Comparison of ENCODE assay signal across 1 cellular context in the genomic region with DNA sequence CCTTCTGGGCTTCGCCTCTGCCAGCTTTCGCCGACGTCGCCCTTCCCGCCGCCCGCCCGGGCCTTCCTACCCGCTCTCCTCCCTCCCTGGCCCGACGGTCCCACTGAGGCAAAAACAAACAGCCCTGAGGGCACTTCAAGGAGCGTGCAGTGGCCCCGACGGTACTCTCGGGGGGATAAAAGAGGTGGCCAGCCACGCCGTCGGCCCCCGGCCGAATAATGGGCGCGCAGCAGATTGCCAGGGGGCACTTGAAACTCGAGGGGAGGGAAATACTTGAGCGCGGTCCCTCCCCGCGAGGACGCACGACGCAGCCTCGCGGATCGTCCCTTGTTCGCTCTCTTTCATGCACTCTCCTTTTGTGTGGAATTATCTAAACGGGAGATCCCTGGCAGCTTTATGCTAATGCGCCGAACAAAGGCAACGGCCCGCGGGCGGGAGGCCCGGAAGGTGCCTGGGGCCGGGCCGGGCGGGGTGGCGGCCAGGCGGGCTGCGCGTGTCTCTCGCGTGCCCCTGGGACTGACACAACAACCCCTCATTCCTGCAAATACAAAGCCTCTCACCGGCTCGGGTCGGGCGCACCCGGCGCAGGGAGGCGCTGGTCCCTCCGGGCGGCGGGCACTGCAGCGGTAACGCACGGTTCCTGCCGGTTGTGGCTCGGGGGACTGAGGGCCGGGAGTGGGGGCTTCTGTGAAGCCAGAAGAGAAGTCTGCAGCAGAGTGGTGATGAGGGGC.
TF ChIP-seq lines count a peak whose summit lies in the region.

No MANE protein-coding gene starts in this region.

TF ChIP-seq in H1, 55 proteins besides CTCF, POLR2A, EP300 and RAD21:
- TF ChIP-seq RNF2 (IDR thresholded peaks at IDR 0.05; ENCODE audit: borderline replicate concordance, low read depth, low read length, missing control alignments, poor library complexity, severe bottlenecking) (peak; percentile 36), CBX5 (IDR thresholded peaks at IDR 0.05; ENCODE audit: low read depth, low read length) (no peak), HDAC6 (IDR thresholded peaks at IDR 0.05; ENCODE audit: low read depth, low read length) (no peak), POLR2AphosphoS5 (IDR thresholded peaks at IDR 0.05; ENCODE audit: low read depth, low read length) (no peak; the same call in 1 of the 2 replicates), SUZ12 (IDR thresholded peaks at IDR 0.05; ENCODE audit: low read length) (peak; percentile 18), CTBP2 (IDR thresholded peaks at IDR 0.05; ENCODE audit: borderline replicate concordance, insufficient read depth, insufficient read length, low read length) (peak; percentile 88), ZNF274 (IDR thresholded peaks at IDR 0.05; ENCODE audit: borderline replicate concordance, extremely low read depth, low read length) (no peak), RFX5 (IDR thresholded peaks at IDR 0.05; ENCODE audit: borderline replicate concordance, low read depth, low read length) (no peak), KDM1A (IDR thresholded peaks at IDR 0.05; ENCODE audit: borderline replicate concordance, low read length) (no peak), SP4 (IDR thresholded peaks at IDR 0.05; ENCODE audit: low read length) (no peak), FOSL1 (IDR thresholded peaks at IDR 0.05; ENCODE audit: insufficient read depth, low read depth, low read length) (no peak), JUND (IDR thresholded peaks at IDR 0.05; ENCODE audit: low read length) (no peak), TBP (IDR thresholded peaks at IDR 0.05; ENCODE audit: low read depth, low read length) (no peak), NRF1 (IDR thresholded peaks at IDR 0.05; ENCODE audit: low read depth, low read length) (no peak), TAF1 (IDR thresholded peaks at IDR 0.05; ENCODE audit: low read depth, low read length) (no peak), HDAC2 (IDR thresholded peaks at IDR 0.05; ENCODE audit: borderline replicate concordance in 1 of 2, low read depth in 2 of 2, low read length in 2 of 2) (no peak; a peak in 1 of 4 replicates), YY1 (IDR thresholded peaks at IDR 0.05; ENCODE audit: low read depth, low read length) (no peak), EZH2 (IDR thresholded peaks at IDR 0.05; ENCODE audit: low read depth, low read length, severe bottlenecking) (peak; percentile 87), TCF12 (IDR thresholded peaks at IDR 0.05; ENCODE audit: low read depth, low read length) (0 out of 2 replicates have a peak, but pooled peaks have one; percentile 6), BRCA1 (IDR thresholded peaks at IDR 0.05; ENCODE audit: low read depth, low read length) (no peak), EGR1 (IDR thresholded peaks at IDR 0.05; ENCODE audit: borderline replicate concordance, low read depth, low read length) (no peak), SP1 (IDR thresholded peaks at IDR 0.05; ENCODE audit: low read depth, low read length) (no peak), ASH2L (IDR thresholded peaks at IDR 0.05; ENCODE audit: low read length) (no peak), SAP30 (IDR thresholded peaks at IDR 0.05; ENCODE audit: insufficient read depth, insufficient replicate concordance, low read length) (no peak), JUN (IDR thresholded peaks at IDR 0.05; ENCODE audit: low read depth, low read length) (no peak), SIRT6 (IDR thresholded peaks at IDR 0.05; ENCODE audit: low read length) (no peak), PHF8 (conservative IDR thresholded peaks at IDR 0.05; ENCODE audit: low read depth, low read length) (no peak), TEAD4 (IDR thresholded peaks at IDR 0.05; ENCODE audit: low read depth, low read length) (0 out of 2 replicates have a peak, but pooled peaks have one; percentile 22), CBX8 (IDR thresholded peaks at IDR 0.05; ENCODE audit: borderline replicate concordance, low read depth, low read length) (no peak), TAF7 (optimal IDR thresholded peaks at IDR 0.05; ENCODE audit: borderline replicate concordance, low read depth, low read length) (no peak), MAFK (IDR thresholded peaks at IDR 0.05; ENCODE audit: low read depth, low read length) (no peak), RBBP5 (IDR thresholded peaks at IDR 0.05; ENCODE audit: borderline replicate concordance, low read depth, low read length) (0 out of 2 replicates have a peak, but pooled peaks have one; percentile 54), SP2 (IDR thresholded peaks at IDR 0.05; ENCODE audit: low read length) (no peak), GTF2F1 (IDR thresholded peaks at IDR 0.05; ENCODE audit: borderline replicate concordance, low read depth, low read length) (no peak), KDM4A (IDR thresholded peaks at IDR 0.05; ENCODE audit: low read depth, low read length, severe bottlenecking) (peak; percentile 47), CREB1 (IDR thresholded peaks at IDR 0.05) (no peak), BCL11A (IDR thresholded peaks at IDR 0.05; ENCODE audit: low read depth in 2 of 2, low read length in 2 of 2) (no peak), CHD2 (IDR thresholded peaks at IDR 0.05; ENCODE audit: low read length) (no peak)
- TF ChIP-seq, protein P1, sequence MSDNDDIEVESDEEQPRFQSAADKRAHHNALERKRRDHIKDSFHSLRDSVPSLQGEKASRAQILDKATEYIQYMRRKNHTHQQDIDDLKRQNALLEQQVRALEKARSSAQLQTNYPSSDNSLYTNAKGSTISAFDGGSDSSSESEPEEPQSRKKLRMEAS (IDR thresholded peaks at IDR 0.05): peak; percentile 90
- TF ChIP-seq, protein P2, sequence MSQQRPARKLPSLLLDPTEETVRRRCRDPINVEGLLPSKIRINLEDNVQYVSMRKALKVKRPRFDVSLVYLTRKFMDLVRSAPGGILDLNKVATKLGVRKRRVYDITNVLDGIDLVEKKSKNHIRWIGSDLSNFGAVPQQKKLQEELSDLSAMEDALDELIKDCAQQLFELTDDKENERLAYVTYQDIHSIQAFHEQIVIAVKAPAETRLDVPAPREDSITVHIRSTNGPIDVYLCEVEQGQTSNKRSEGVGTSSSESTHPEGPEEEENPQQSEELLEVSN (IDR thresholded peaks at IDR 0.05): peak; percentile 88
- TF ChIP-seq, protein P3, sequence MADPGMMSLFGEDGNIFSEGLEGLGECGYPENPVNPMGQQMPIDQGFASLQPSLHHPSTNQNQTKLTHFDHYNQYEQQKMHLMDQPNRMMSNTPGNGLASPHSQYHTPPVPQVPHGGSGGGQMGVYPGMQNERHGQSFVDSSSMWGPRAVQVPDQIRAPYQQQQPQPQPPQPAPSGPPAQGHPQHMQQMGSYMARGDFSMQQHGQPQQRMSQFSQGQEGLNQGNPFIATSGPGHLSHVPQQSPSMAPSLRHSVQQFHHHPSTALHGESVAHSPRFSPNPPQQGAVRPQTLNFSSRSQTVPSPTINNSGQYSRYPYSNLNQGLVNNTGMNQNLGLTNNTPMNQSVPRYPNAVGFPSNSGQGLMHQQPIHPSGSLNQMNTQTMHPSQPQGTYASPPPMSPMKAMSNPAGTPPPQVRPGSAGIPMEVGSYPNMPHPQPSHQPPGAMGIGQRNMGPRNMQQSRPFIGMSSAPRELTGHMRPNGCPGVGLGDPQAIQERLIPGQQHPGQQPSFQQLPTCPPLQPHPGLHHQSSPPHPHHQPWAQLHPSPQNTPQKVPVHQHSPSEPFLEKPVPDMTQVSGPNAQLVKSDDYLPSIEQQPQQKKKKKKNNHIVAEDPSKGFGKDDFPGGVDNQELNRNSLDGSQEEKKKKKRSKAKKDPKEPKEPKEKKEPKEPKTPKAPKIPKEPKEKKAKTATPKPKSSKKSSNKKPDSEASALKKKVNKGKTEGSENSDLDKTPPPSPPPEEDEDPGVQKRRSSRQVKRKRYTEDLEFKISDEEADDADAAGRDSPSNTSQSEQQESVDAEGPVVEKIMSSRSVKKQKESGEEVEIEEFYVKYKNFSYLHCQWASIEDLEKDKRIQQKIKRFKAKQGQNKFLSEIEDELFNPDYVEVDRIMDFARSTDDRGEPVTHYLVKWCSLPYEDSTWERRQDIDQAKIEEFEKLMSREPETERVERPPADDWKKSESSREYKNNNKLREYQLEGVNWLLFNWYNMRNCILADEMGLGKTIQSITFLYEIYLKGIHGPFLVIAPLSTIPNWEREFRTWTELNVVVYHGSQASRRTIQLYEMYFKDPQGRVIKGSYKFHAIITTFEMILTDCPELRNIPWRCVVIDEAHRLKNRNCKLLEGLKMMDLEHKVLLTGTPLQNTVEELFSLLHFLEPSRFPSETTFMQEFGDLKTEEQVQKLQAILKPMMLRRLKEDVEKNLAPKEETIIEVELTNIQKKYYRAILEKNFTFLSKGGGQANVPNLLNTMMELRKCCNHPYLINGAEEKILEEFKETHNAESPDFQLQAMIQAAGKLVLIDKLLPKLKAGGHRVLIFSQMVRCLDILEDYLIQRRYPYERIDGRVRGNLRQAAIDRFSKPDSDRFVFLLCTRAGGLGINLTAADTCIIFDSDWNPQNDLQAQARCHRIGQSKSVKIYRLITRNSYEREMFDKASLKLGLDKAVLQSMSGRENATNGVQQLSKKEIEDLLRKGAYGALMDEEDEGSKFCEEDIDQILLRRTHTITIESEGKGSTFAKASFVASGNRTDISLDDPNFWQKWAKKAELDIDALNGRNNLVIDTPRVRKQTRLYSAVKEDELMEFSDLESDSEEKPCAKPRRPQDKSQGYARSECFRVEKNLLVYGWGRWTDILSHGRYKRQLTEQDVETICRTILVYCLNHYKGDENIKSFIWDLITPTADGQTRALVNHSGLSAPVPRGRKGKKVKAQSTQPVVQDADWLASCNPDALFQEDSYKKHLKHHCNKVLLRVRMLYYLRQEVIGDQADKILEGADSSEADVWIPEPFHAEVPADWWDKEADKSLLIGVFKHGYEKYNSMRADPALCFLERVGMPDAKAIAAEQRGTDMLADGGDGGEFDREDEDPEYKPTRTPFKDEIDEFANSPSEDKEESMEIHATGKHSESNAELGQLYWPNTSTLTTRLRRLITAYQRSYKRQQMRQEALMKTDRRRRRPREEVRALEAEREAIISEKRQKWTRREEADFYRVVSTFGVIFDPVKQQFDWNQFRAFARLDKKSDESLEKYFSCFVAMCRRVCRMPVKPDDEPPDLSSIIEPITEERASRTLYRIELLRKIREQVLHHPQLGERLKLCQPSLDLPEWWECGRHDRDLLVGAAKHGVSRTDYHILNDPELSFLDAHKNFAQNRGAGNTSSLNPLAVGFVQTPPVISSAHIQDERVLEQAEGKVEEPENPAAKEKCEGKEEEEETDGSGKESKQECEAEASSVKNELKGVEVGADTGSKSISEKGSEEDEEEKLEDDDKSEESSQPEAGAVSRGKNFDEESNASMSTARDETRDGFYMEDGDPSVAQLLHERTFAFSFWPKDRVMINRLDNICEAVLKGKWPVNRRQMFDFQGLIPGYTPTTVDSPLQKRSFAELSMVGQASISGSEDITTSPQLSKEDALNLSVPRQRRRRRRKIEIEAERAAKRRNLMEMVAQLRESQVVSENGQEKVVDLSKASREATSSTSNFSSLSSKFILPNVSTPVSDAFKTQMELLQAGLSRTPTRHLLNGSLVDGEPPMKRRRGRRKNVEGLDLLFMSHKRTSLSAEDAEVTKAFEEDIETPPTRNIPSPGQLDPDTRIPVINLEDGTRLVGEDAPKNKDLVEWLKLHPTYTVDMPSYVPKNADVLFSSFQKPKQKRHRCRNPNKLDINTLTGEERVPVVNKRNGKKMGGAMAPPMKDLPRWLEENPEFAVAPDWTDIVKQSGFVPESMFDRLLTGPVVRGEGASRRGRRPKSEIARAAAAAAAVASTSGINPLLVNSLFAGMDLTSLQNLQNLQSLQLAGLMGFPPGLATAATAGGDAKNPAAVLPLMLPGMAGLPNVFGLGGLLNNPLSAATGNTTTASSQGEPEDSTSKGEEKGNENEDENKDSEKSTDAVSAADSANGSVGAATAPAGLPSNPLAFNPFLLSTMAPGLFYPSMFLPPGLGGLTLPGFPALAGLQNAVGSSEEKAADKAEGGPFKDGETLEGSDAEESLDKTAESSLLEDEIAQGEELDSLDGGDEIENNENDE (IDR thresholded peaks at IDR 0.05; ENCODE audit: insufficient replicate concordance, low read length): no peak
TF ChIP-seq in H1: peak in this region for 10.
